ENCODE assay signal across 8 cellular contexts in the genomic region with DNA sequence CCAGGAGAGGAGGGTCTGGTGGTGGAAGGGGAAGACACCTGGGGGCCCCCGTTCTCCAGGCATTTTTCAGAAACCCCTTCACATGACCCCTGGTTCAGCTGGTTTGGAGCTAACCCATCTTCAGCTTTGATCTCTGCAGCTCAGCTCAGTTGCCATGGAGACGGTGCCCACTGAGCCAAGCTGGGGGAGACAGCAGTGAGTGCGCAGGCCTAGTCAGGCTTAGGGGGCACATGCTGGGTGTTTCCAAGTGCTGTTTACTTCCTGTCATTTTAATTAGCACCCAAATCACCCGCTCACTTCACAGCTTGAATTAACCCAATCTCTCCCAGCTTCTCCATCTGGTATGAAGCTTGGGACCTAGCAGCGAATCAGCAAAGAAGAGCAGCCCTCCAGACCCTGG. TPM values are rescaled to one million over a fixed set of nuclear protein-coding genes. Genes with fewer than 3 reads are reported as not detected.
A peak's percentile ranks its signal among the peaks of the same experiment; 100 is the strongest.
DNase-seq lines count a peak whose midpoint lies in the region; TF ChIP-seq lines count a peak whose summit lies in the region.
"Had no signal": no experiment of that assay in that cellular context is flagged by ENCODE, and none has a peak within 500 bp of the region (broad histone marks: within the 10 kb centered on the region; RNA-seq: fewer than 3 reads in every experiment).

No MANE protein-coding gene starts in this region.

- no peak for TF ChIP-seq POLR2A in erythroblast (IDR thresholded peaks at IDR 0.05; ENCODE audit: low read length)

- H3K4me3 Mint-ChIP-seq in activated CD4-positive, alpha-beta T cell treated with anti-CD3 and anti-CD28 coated beads, Interleukin-2, amount 10 ng/mL, durations not matched to agents 7 days and 5 days: peak overlapping the region; percentile 9

- POLR2A ChIA-PET in activated CD4-positive, alpha-beta T cell treated with anti-CD3 and anti-CD28 coated beads, Interleukin-2, amount 10 ng/mL, durations not matched to agents 7 days and 5 days (lab: Charles Lee): interaction anchor here (0.6 to 0.7 kb wide), 2 partner anchors 9 to 23 kb away, joined by 3 to 8 read pairs; a partner anchor contains a TSS

- peak overlapping the region; percentile 80 for H3K27ac Mint-ChIP-seq in activated CD4-positive, alpha-beta T cell treated with anti-CD3 and anti-CD28 coated beads, Interleukin-2, amount 10 ng/mL, durations not matched to agents 7 days and 5 days

- H3K4me1 Mint-ChIP-seq in activated CD4-positive, alpha-beta T cell treated with anti-CD3 and anti-CD28 coated beads, Interleukin-2, amount 10 ng/mL, durations not matched to agents 7 days and 5 days: peaks cover 78% of the 10 kb centered on the region

- no peak for TF ChIP-seq CTCF in dorsolateral prefrontal cortex (IDR thresholded peaks at IDR 0.05 in 54 of 56, conservative IDR thresholded peaks at IDR 0.05 in 2 of 56; ENCODE audit: low read depth in 1 of 56, partially characterized antibody in 56 of 56)

- H3K36me3 ChIP-seq in HAP-1 (replicated peaks): no peaks in the 10 kb centered on the region
- H3K36me3 ChIP-seq: vagina had no signal

- DNase-seq in NCI-H1092 treated with DMSO at 0.1 percent for 48 hours (lab: John Stamatoyannopoulos, UW) (peak; percentile 22), dorsolateral prefrontal cortex (peak in 6 of 10 donors; percentile 47 to 72 (median 63)), erythroblast (lab: John Stamatoyannopoulos, UW) (no peak), HAP-1 (ENCODE audit: low spot score in 2 of 2) (no peak), GOT3 (lab: John Stamatoyannopoulos, UW) (no peak)
- DNase-seq in activated CD4-positive, alpha-beta T cell treated with anti-CD3 and anti-CD28 coated beads, Interleukin-2, amount 10 ng/mL, durations not matched to agents 7 days and 5 days: peak; percentile 45
- peak; percentile 61 for DNase-seq in stimulated activated CD8-positive, alpha-beta memory T cell treated with anti-CD3 and anti-CD28 coated beads, Interleukin-4, amount 100 ng/mL, for 24 hours (ENCODE audit: low read depth)

- intact Hi-C loops in dorsolateral prefrontal cortex (cut with DNase I): no loop called here

- peak overlapping the region in 3 of 59 donors; percentile 0 to 21 (median 4) for H3K4me3 ChIP-seq in dorsolateral prefrontal cortex
- H3K4me3 ChIP-seq in HAP-1: no peak overlapping the region
- H3K4me3 ChIP-seq: vagina had no signal

- H3K27me3 Mint-ChIP-seq in activated CD4-positive, alpha-beta T cell treated with anti-CD3 and anti-CD28 coated beads, Interleukin-2, amount 10 ng/mL, durations not matched to agents 7 days and 5 days: no peaks in the 10 kb centered on the region

- in situ Hi-C loops in HAP-1 (cut with MboI; ENCODE audit: low sequenced_read_pairs): no loop called here

- H3K36me3 Mint-ChIP-seq in activated CD4-positive, alpha-beta T cell treated with anti-CD3 and anti-CD28 coated beads, Interleukin-2, amount 10 ng/mL, durations not matched to agents 7 days and 5 days (ENCODE audit: low read depth): peaks cover 57% of the 10 kb centered on the region

- H3K9me3 Mint-ChIP-seq in activated CD4-positive, alpha-beta T cell treated with anti-CD3 and anti-CD28 coated beads, Interleukin-2, amount 10 ng/mL, durations not matched to agents 7 days and 5 days: no peaks in the 10 kb centered on the region

- H3K4me1 ChIP-seq in HAP-1: no peaks in the 10 kb centered on the region
- H3K4me1 ChIP-seq: vagina had no signal

- H3K9me3 ChIP-seq in HAP-1: no peaks in the 10 kb centered on the region
- H3K9me3 ChIP-seq: vagina had no signal

- H3K27me3 ChIP-seq in dorsolateral prefrontal cortex: no peaks in the 10 kb centered on the region
- H3K27me3 ChIP-seq in HAP-1 (ENCODE audit: low read depth): peaks cover 5% of the 10 kb centered on the region; the same call in 1 of the 2 replicates
- H3K27me3 ChIP-seq: vagina had no signal

- CTCF ChIA-PET in activated CD4-positive, alpha-beta T cell treated with anti-CD3 and anti-CD28 coated beads, Interleukin-2, amount 10 ng/mL, durations not matched to agents 7 days and 5 days (lab: Charles Lee): interaction anchor here (0.6 kb wide), 1 partner anchor 183 kb away, joined by 3 read pairs; no protein-coding TSS in a partner anchor

- H3K27ac ChIP-seq in dorsolateral prefrontal cortex: peak overlapping the region in 54 of 59 donors; percentile 3 to 85 (median 68)
- H3K27ac ChIP-seq: vagina had no signal

RNA-seq across cellular contexts. Expression of a gene that starts 9.0 kb away (rescaled TPM):
- 100 to 1,000 TPM; 423 to 424 TPM for total RNA-seq in activated CD4-positive, alpha-beta T cell treated with anti-CD3 and anti-CD28 coated beads, Interleukin-2, amount 10 ng/mL, durations not matched to agents 7 days and 5 days
- total RNA-seq in dorsolateral prefrontal cortex: 100 to 1,000 TPM in 119 of 120 experiments, 10 to 100 TPM in 1; 94.6 to 335 (median 260) TPM

Comparison
In these comparisons a context has a peak if more than half of its experiments do, and no peak if none do; other contexts are left out.
1. DNase-seq: peak in NCI-H1092 treated with DMSO at 0.1 percent for 48 hours (single experiment), activated CD4-positive, alpha-beta T cell treated with anti-CD3 and anti-CD28 coated beads, Interleukin-2, amount 10 ng/mL, durations not matched to agents 7 days and 5 days (single experiment), dorsolateral prefrontal cortex (6 of 10) and stimulated activated CD8-positive, alpha-beta memory T cell treated with anti-CD3 and anti-CD28 coated beads, Interleukin-4, amount 100 ng/mL, for 24 hours (single experiment); none in erythroblast (0 of 2), HAP-1 (0 of 2) and GOT3 (single experiment).